Comparison of ENCODE assay signal across 25 cellular contexts in the genomic region with DNA sequence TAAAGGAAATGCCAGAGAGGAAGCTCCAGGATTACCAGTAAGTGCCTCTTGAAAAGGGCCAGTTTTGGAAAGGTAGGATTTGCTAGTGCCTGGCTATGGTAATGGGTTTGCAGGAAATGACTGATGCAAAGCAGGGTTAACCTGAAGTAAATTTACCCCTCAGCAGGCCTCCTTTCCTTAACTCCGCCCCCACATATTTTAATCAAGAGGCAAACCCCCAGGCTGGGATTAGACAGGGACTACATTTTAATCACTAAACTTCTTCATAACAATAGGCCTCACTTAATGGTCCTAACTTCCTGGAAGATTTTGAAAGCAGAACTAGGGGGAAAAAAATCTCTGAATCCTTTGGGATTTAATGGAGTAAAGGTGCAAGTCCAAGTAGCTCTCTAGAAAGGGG. TPM values are rescaled to one million over a fixed set of nuclear protein-coding genes. Genes with fewer than 3 reads are reported as not detected.
"Had no signal": no experiment of that assay in that cellular context is flagged by ENCODE, and none has a peak within 500 bp of the region (broad histone marks: within the 10 kb centered on the region; RNA-seq: fewer than 3 reads in every experiment).

No MANE protein-coding gene starts in this region.

- DNase-seq: activated B cell treated with CpG ODN at 0.5 μM for 24 hours; activated CD4-positive, alpha-beta T cell treated with anti-CD3 and anti-CD28 coated beads for 1 hour; activated CD4-positive, alpha-beta T cell treated with anti-CD3 and anti-CD28 coated beads, Interleukin-2, amount 10 ng/mL, durations not matched to agents 24 days and 14 days; activated CD4-positive, alpha-beta T cell treated with anti-CD3 and anti-CD28 coated beads, Interleukin-2, amount 50 U/mL, for 48 hours; activated CD8-positive, alpha-beta memory T cell treated with anti-CD3 and anti-CD28 coated beads, Interleukin-2, amount 10 ng/mL, durations not matched to agents 7 days and 5 days; activated effector memory CD4-positive, alpha-beta T cell treated with Interleukin-2 at 50 U/mL for 16 hours; activated naive CD4-positive, alpha-beta T cell treated with anti-CD3 and anti-CD28 coated beads for 36 hours; activated T-cell treated with anti-CD3 and anti-CD28 coated beads, Interleukin-2, amount 50 U/mL, for 24 hours; amygdala; MG63; NCI-H1092 treated with DMSO at 0.1 percent for 48 hours; NCI-H1436; NCI-H187 treated with DMSO at 0.1 percent for 48 hours; NCI-H2081 treated with DMSO at 0.1 percent for 48 hours; NCI-H446; NCI-H524; PC-3; SHP77 had no signal

- H3K4me1 Mint-ChIP-seq: activated CD4-positive, alpha-beta T cell treated with anti-CD3 and anti-CD28 coated beads, Interleukin-2, amount 10 ng/mL, durations not matched to agents 24 days and 14 days; activated CD8-positive, alpha-beta memory T cell treated with anti-CD3 and anti-CD28 coated beads, Interleukin-2, amount 10 ng/mL, durations not matched to agents 7 days and 5 days; central memory CD8-positive, alpha-beta T cell had no signal

- H3K27ac ChIP-seq: SJSA1 had no signal

- H3K27me3 ChIP-seq: MG63, SJSA1 had no signal

- H3K27ac Mint-ChIP-seq: activated B cell treated with CpG ODN at 0.5 μM for 24 hours; activated CD4-positive, alpha-beta T cell treated with anti-CD3 and anti-CD28 coated beads, Interleukin-2, amount 10 ng/mL, durations not matched to agents 24 days and 14 days; activated CD8-positive, alpha-beta memory T cell treated with anti-CD3 and anti-CD28 coated beads, Interleukin-2, amount 10 ng/mL, durations not matched to agents 7 days and 5 days; activated naive CD4-positive, alpha-beta T cell treated with anti-CD3 and anti-CD28 coated beads for 36 hours; activated naive CD8-positive, alpha-beta T cell; activated T-cell treated with anti-CD3 and anti-CD28 coated beads, Interleukin-2, amount 50 U/mL, for 24 hours; activated T-helper 1 cell treated with anti-CD3 and anti-CD28 coated beads, Interleukin-12 subunit alpha, Interleukin-12 subunit beta, Interleukin-2, Interleukin-4 antibody, amounts not matched to agents 30 ng/mL and 10 ng/mL and 1 ng/mL, durations not matched to agents 14 hours and 24 hours and 36 hours; T-helper 1 cell treated with Interleukin-12 subunit alpha and Interleukin-12 subunit beta and Interleukin-4 antibody, amounts not matched to agents 30 μg/mL and 1 μg/mL, for 36 hours had no signal

- H3K4me3 ChIP-seq: MG63, SJSA1 had no signal

- H3K4me3 Mint-ChIP-seq: activated B cell treated with CpG ODN at 0.5 μM for 24 hours; activated CD4-positive, alpha-beta T cell treated with anti-CD3 and anti-CD28 coated beads, Interleukin-2, amount 10 ng/mL, durations not matched to agents 24 days and 14 days; activated CD8-positive, alpha-beta memory T cell treated with anti-CD3 and anti-CD28 coated beads, Interleukin-2, amount 10 ng/mL, durations not matched to agents 7 days and 5 days; activated naive CD4-positive, alpha-beta T cell treated with anti-CD3 and anti-CD28 coated beads for 36 hours; activated naive CD8-positive, alpha-beta T cell; activated T-cell treated with anti-CD3 and anti-CD28 coated beads, Interleukin-2, amount 50 U/mL, for 24 hours; activated T-helper 1 cell treated with anti-CD3 and anti-CD28 coated beads, Interleukin-12 subunit alpha, Interleukin-12 subunit beta, Interleukin-2, Interleukin-4 antibody, amounts not matched to agents 30 ng/mL and 10 ng/mL and 1 ng/mL, durations not matched to agents 14 hours and 24 hours and 36 hours; brain; central memory CD8-positive, alpha-beta T cell; T-helper 1 cell treated with Interleukin-12 subunit alpha and Interleukin-12 subunit beta and Interleukin-4 antibody, amounts not matched to agents 30 μg/mL and 1 μg/mL, for 36 hours had no signal

- H3K27me3 Mint-ChIP-seq: activated B cell treated with CpG ODN at 0.5 μM for 24 hours had no signal

- H3K36me3 Mint-ChIP-seq: activated CD8-positive, alpha-beta memory T cell treated with anti-CD3 and anti-CD28 coated beads, Interleukin-2, amount 10 ng/mL, durations not matched to agents 7 days and 5 days; activated naive CD8-positive, alpha-beta T cell; brain had no signal

- H3K36me3 ChIP-seq: MG63, SJSA1 had no signal

- H3K9me3 Mint-ChIP-seq: activated B cell treated with CpG ODN at 0.5 μM for 24 hours; activated CD4-positive, alpha-beta T cell treated with anti-CD3 and anti-CD28 coated beads, Interleukin-2, amount 10 ng/mL, durations not matched to agents 24 days and 14 days; activated naive CD4-positive, alpha-beta T cell treated with anti-CD3 and anti-CD28 coated beads for 36 hours; activated T-cell treated with anti-CD3 and anti-CD28 coated beads, Interleukin-2, amount 50 U/mL, for 24 hours; activated T-helper 1 cell treated with anti-CD3 and anti-CD28 coated beads, Interleukin-12 subunit alpha, Interleukin-12 subunit beta, Interleukin-2, Interleukin-4 antibody, amounts not matched to agents 30 ng/mL and 10 ng/mL and 1 ng/mL, durations not matched to agents 14 hours and 24 hours and 36 hours; central memory CD8-positive, alpha-beta T cell; T-helper 1 cell treated with Interleukin-12 subunit alpha and Interleukin-12 subunit beta and Interleukin-4 antibody, amounts not matched to agents 30 μg/mL and 1 μg/mL, for 36 hours had no signal

- ATAC-seq: activated CD8-positive, alpha-beta memory T cell treated with anti-CD3 and anti-CD28 coated beads, Interleukin-2, amount 10 ng/mL, durations not matched to agents 7 days and 5 days; PC-3; SK-N-SH treated with all-trans-retinoic acid at 6 μM for 48 hours had no signal

- H3K9me3 ChIP-seq: MG63, SJSA1 had no signal

RNA-seq across cellular contexts. Expression of a gene that starts 10.2 kb away (rescaled TPM):
- total RNA-seq: activated CD4-positive, alpha-beta T cell treated with anti-CD3 and anti-CD28 coated beads, Interleukin-2, amount 10 ng/mL, durations not matched to agents 24 days and 14 days; activated CD8-positive, alpha-beta memory T cell treated with anti-CD3 and anti-CD28 coated beads, Interleukin-2, amount 10 ng/mL, durations not matched to agents 7 days and 5 days; activated T-helper 1 cell treated with anti-CD3 and anti-CD28 coated beads, Interleukin-12 subunit alpha, Interleukin-12 subunit beta, Interleukin-2, Interleukin-4 antibody, amounts not matched to agents 30 ng/mL and 10 ng/mL and 1 ng/mL, durations not matched to agents 14 hours and 24 hours and 36 hours had no signal
